In genomic region chr13:46553886-46554855, GRCh38 we compare ENCODE assay signal across 8 cellular contexts. TPM values are rescaled to one million over a fixed set of nuclear protein-coding genes. Genes with fewer than 3 reads are reported as not detected.
DNase-seq lines count a peak whose midpoint lies in the region; ATAC-seq lines count a peak whose summit lies in the region.

No MANE protein-coding gene starts in this region.

- H3K4me3 Mint-ChIP-seq in T-cell: peak overlapping the region; percentile 93 to 95 (median 94)

- no peaks in the 10 kb centered on the region for H3K36me3 Mint-ChIP-seq in T-cell

- CTCF ChIA-PET in T-cell (lab: Charles Lee): interaction anchor here in 1 of 2 donors (5.6 kb wide), 1 partner anchor 166 kb away, joined by 43 read pairs; no protein-coding TSS in a partner anchor

- H3K4me1 Mint-ChIP-seq in T-cell: peaks cover 52 to 58% (median 56%) of the 10 kb centered on the region in 3 donors

- H3K36me3 ChIP-seq in KOPT-K1 (ENCODE audit: insufficient read depth, low read length) (no peaks in the 10 kb centered on the region), aorta (ENCODE audit: control insufficient read depth in 1 of 2, insufficient read depth in 2 of 2, low read length in 1 of 2) (no peaks in the 10 kb centered on the region)

- POLR2A ChIA-PET in T-cell (lab: Charles Lee): no interaction called here

- H3K27ac ChIP-seq in KOPT-K1 (ENCODE audit: low read depth, low read length, poor library complexity, severe bottlenecking) (peak overlapping the region; percentile 90), aorta (ENCODE audit: low read depth in 1 of 2, low read length in 2 of 2) (peak overlapping the region; percentile 48 to 73)

- H3K27me3 ChIP-seq in aorta (ENCODE audit: control insufficient read depth in 1 of 2, insufficient read depth in 2 of 2, low read length in 1 of 2): no peaks in the 10 kb centered on the region

- no peaks in the 10 kb centered on the region for H3K4me1 ChIP-seq in aorta (ENCODE audit: control insufficient read depth in 1 of 2, insufficient read depth in 2 of 2, low read length in 2 of 2)

- peak overlapping the region; percentile 85 to 89 for H3K27ac Mint-ChIP-seq in T-cell

- no peaks in the 10 kb centered on the region for H3K9me3 ChIP-seq in KOPT-K1 (ENCODE audit: insufficient read depth, low read length, poor library complexity, severe bottlenecking)
- H3K9me3 ChIP-seq in aorta (ENCODE audit: control insufficient read depth, low read length): no peaks in the 10 kb centered on the region

- DNase-seq in DMS79 treated with DMSO at 0.1 percent for 48 hours (lab: John Stamatoyannopoulos, UW) (peak; percentile 30), T-cell (peak; percentile 38 to 75 (median 61)), amniotic stem cell (lab: John Stamatoyannopoulos, UW) (peak; percentile 58), left ventricle myocardium superior (peak; percentile 83), pulmonary artery endothelial cell (ENCODE audit: low read depth, low spot score) (peak; percentile 27), aorta (peak; percentile 87 to 91)

- H3K27me3 Mint-ChIP-seq in T-cell: peaks cover 0 to 2% of the 10 kb centered on the region in 2 donors

- peak overlapping the region; percentile 68 to 98 for H3K4me3 ChIP-seq in aorta (ENCODE audit: low read length in 2 of 2)

- intact Hi-C loops in left ventricle myocardium superior (cut with micrococcal nuclease): loop anchor here (5.0 to 10.0 kb wide), 2 partner anchors 48 to 131 kb away; no protein-coding TSS in a partner anchor
- intact Hi-C loops in aorta (cut with DNase I): loop anchor here (2.0 to 10.0 kb wide), 4 partner anchors 51 to 123 kb away; no protein-coding TSS in a partner anchor

- H3K9me3 Mint-ChIP-seq in T-cell: no peaks in the 10 kb centered on the region

- WGBS in aorta, 2 donors: 0% methylated on average over 72 to 75 of the region's 75 CpGs

- peak; percentile 41 for ATAC-seq in GM21723 (IDR thresholded peaks at IDR 0.05; ENCODE audit: unreplicated experiment)
- peak; percentile 54 to 71 (median 59) for ATAC-seq in T-cell (replicated peaks in 1 of 4)
- ATAC-seq in left ventricle myocardium superior: peak; percentile 79
- ATAC-seq in aorta (ENCODE audit: low FRiP score): peak; percentile 84

RNA-seq across cellular contexts. Expression of gene LRCH1, which starts 1.2 kb away (rescaled TPM):
- 10 to 100 TPM; 16.0 to 21.8 (median 17.9) TPM for total RNA-seq in T-cell
- 12.5 TPM for total RNA-seq in left ventricle myocardium superior
- total RNA-seq in pulmonary artery endothelial cell: 4.4 and 9.7 TPM in 2 replicates
- 10 to 100 TPM; 44.4 to 46.5 TPM for total RNA-seq in aorta
- polyA plus RNA-seq in aorta: 10 to 100 TPM; 12.3 to 13.1 TPM

Comparison
In these comparisons a context has a peak if more than half of its experiments do, and no peak if none do; other contexts are left out.
1. Peak in every context shown above with its lines: DNase-seq, ATAC-seq, H3K4me3 ChIP-seq and H3K27ac ChIP-seq.
2. DNase-seq: peak in every context shown above with its lines; median percentile 89 in aorta; 83 in left ventricle myocardium superior; 61 in T-cell; 58 in amniotic stem cell; 30 in DMS79 treated with DMSO at 0.1 percent for 48 hours; 27 in pulmonary artery endothelial cell.